ENCODE assay signal across 21 cellular contexts in genomic region chr5:17424674-17425073, GRCh38.
DNase-seq lines count a peak whose midpoint lies in the region; ATAC-seq, FAIRE-seq and TF ChIP-seq lines count a peak whose summit lies in the region.
"Had no signal": no experiment of that assay in that cellular context is flagged by ENCODE, and none has a peak within 500 bp of the region (broad histone marks: within the 10 kb centered on the region; RNA-seq: fewer than 3 reads in every experiment).

No MANE protein-coding gene starts in this region.

- no peak overlapping the region for H3K9ac ChIP-seq in MM.1S (ENCODE audit: low read length)
- H3K9ac ChIP-seq in H1 (replicated peaks in 1 of 4; ENCODE audit: extremely low read depth in 1 of 4, low read depth in 3 of 4, low read length in 3 of 4), result no peak overlapping the region
- H3K9ac ChIP-seq: BLaER1 had no signal

- H3K14ac ChIP-seq in H1 (ENCODE audit: insufficient read length), result no peak overlapping the region

- H3K4me1 ChIP-seq in GM23338 (ENCODE audit: insufficient read depth) (peaks cover 23% of the 10 kb centered on the region), MM.1S (ENCODE audit: low read length) (peaks cover 19% of the 10 kb centered on the region), H1 (replicated peaks in 1 of 4; ENCODE audit: control insufficient read depth in 3 of 4, insufficient read depth in 4 of 4, low read length in 3 of 4) (peaks cover 0 to 3% (median 1%) of the 10 kb centered on the region in 4 experiments; a peak in 2 of 7 replicates)

- no peaks in the 10 kb centered on the region for H3K27me3 ChIP-seq in GM23338 (ENCODE audit: insufficient read depth)
- H3K27me3 ChIP-seq in MM.1S (replicated peaks; ENCODE audit: insufficient read depth, low read length), result peaks cover 21% of the 10 kb centered on the region; the same call in 1 of the 2 replicates
- no peaks in the 10 kb centered on the region for H3K27me3 ChIP-seq in H1 (replicated peaks in 1 of 4; ENCODE audit: control insufficient read depth in 3 of 4, extremely low read depth in 1 of 4, insufficient read depth in 3 of 4, low read length in 3 of 4)
- H3K27me3 ChIP-seq: BLaER1 had no signal

- no peak for DNase-seq in GM23338 (ENCODE audit: low spot score)
- DNase-seq in MM.1S, result no peak
- no peak for DNase-seq in H1 (ENCODE audit: low read depth in 1 of 2, low spot score in 2 of 2)
- DNase-seq in NCI-H82 treated with DMSO at 0.1 percent for 48 hours (lab: John Stamatoyannopoulos, UW; ENCODE audit: unreplicated experiment), result no peak
- DNase-seq in progenitor cell of endocrine pancreas (ENCODE audit: low spot score, unreplicated experiment), result no peak
- DNase-seq in NCI-H1930 (lab: John Stamatoyannopoulos, UW), result no peak
- DNase-seq: CD4-positive, CD25-positive, alpha-beta regulatory T cell; CD8-positive, alpha-beta memory T cell; DMS 273 treated with DMSO at 0.1 percent for 48 hours; DMS79; EL; GDM1; GOT3; H7; HCEC 1CT had no signal

- no peak overlapping the region for H4K5ac ChIP-seq in H1 (ENCODE audit: insufficient read length, low read depth, low read length)

- no peak overlapping the region for H3K23ac ChIP-seq in H1 (ENCODE audit: insufficient read length)

- TF ChIP-seq POLR2A in H1 (IDR thresholded peaks at IDR 0.05; ENCODE audit: control extremely low read depth in 1 of 2, low read depth in 2 of 2, low read length in 2 of 2), result no peak

- H3K9me3 Mint-ChIP-seq in GM23338 (no peaks in the 10 kb centered on the region), progenitor cell of endocrine pancreas (ENCODE audit: low read depth) (no peaks in the 10 kb centered on the region)

- no peaks in the 10 kb centered on the region for H3K79me1 ChIP-seq in H1 (ENCODE audit: low read depth, low read length)

- H3K36me3 Mint-ChIP-seq in GM23338 (ENCODE audit: low read depth), result no peaks in the 10 kb centered on the region
- H3K36me3 Mint-ChIP-seq in progenitor cell of endocrine pancreas (ENCODE audit: insufficient read depth), result no peaks in the 10 kb centered on the region
- H3K36me3 Mint-ChIP-seq: CD4-positive, CD25-positive, alpha-beta regulatory T cell; CD8-positive, alpha-beta memory T cell had no signal

- TF ChIP-seq EP300 in H1 (IDR thresholded peaks at IDR 0.05; ENCODE audit: borderline replicate concordance in 1 of 2, low read depth in 2 of 2, low read length in 2 of 2), result no peak

- no peak overlapping the region for H3K56ac ChIP-seq in H1 (replicated peaks; ENCODE audit: insufficient read length, low read depth, low read length)

- H2AFZ ChIP-seq in GM23338 (peak overlapping the region; percentile 38; the same call in 1 of the 2 replicates), MM.1S (ENCODE audit: low read length) (no peak overlapping the region), H1 (ENCODE audit: low read length) (0 out of 2 replicates have a peak overlapping the region, but pooled peaks have one; percentile 11)

- H2AK5ac ChIP-seq in H1 (ENCODE audit: low read depth, low read length), result no peak overlapping the region

- H3K27ac ChIP-seq in GM23338 (ENCODE audit: low read depth) (no peak overlapping the region), MM.1S (ENCODE audit: low read length) (no peak overlapping the region), H1 (ENCODE audit: low read depth, low read length) (no peak overlapping the region)
- H3K27ac ChIP-seq: BLaER1, C4-2B had no signal

- H4K8ac ChIP-seq in H1 (ENCODE audit: extremely low read depth, insufficient read depth, low read length), result no peak overlapping the region

- H3K4me3 ChIP-seq in GM23338, result no peak overlapping the region
- no peak overlapping the region for H3K4me3 ChIP-seq in MM.1S (ENCODE audit: low read length)
- H3K4me3 ChIP-seq in H1 (ENCODE audit: extremely low read depth in 1 of 4, insufficient read depth in 2 of 4, low read depth in 3 of 4, low read length in 4 of 4), result no peak overlapping the region
- H3K4me3 ChIP-seq: BLaER1, GM12878 had no signal

- peaks cover 23% of the 10 kb centered on the region for H3K4me1 Mint-ChIP-seq in GM23338
- no peaks in the 10 kb centered on the region for H3K4me1 Mint-ChIP-seq in progenitor cell of endocrine pancreas (ENCODE audit: low read depth)
- H3K4me1 Mint-ChIP-seq: CD4-positive, CD25-positive, alpha-beta regulatory T cell; CD8-positive, alpha-beta memory T cell had no signal

- peak overlapping the region; percentile 23; the same call in 1 of the 2 replicates for H2BK20ac ChIP-seq in H1 (ENCODE audit: low read length)

- H3K18ac ChIP-seq in H1 (ENCODE audit: extremely low read depth, low read length), result no peak overlapping the region

- H3K27ac Mint-ChIP-seq in GM23338 (no peak overlapping the region), progenitor cell of endocrine pancreas (no peak overlapping the region)
- H3K27ac Mint-ChIP-seq: B cell; CD4-positive, CD25-positive, alpha-beta regulatory T cell; CD8-positive, alpha-beta memory T cell had no signal

- no peak overlapping the region for H2BK120ac ChIP-seq in H1 (replicated peaks; ENCODE audit: low read depth, low read length)

- no peak for TF ChIP-seq RAD21 in H1 (IDR thresholded peaks at IDR 0.05 in 1 of 2, conservative IDR thresholded peaks at IDR 0.05 in 1 of 2; ENCODE audit: low read depth in 2 of 2, low read length in 2 of 2)

- H3K36me3 ChIP-seq in GM23338 (ENCODE audit: insufficient read depth) (no peaks in the 10 kb centered on the region), MM.1S (replicated peaks; ENCODE audit: insufficient read depth, low read length) (no peaks in the 10 kb centered on the region), H1 (ENCODE audit: control insufficient read depth in 2 of 4, insufficient read depth in 4 of 4, low read length in 3 of 4) (no peaks in the 10 kb centered on the region)
- H3K36me3 ChIP-seq: BLaER1 had no signal

- CTCF ChIA-PET in H1 (lab: Charles Lee; ENCODE audit: partially characterized antibody), result interaction anchor here (0.5 to 1.0 kb wide), 2 partner anchors 23 to 170 kb away, joined by 3 to 4 read pairs; no protein-coding TSS in a partner anchor

- no peak for TF ChIP-seq CTCF in GM23338 (conservative IDR thresholded peaks at IDR 0.05; ENCODE audit: low read depth in 2 of 2)
- TF ChIP-seq CTCF in MM.1S (IDR thresholded peaks at IDR 0.05; ENCODE audit: low read length), result no peak
- no peak for TF ChIP-seq CTCF in H1 (IDR thresholded peaks at IDR 0.05; ENCODE audit: control extremely low read depth in 1 of 3, insufficient read depth in 1 of 3, low read depth in 1 of 3, low read length in 3 of 3)
- TF ChIP-seq CTCF in progenitor cell of endocrine pancreas (IDR thresholded peaks at IDR 0.05; ENCODE audit: unreplicated experiment), result no peak

- POLR2A ChIA-PET in H1 (lab: Charles Lee; ENCODE audit: partially characterized antibody), result no interaction called here

- peak; percentile 24; the same call in 1 of the 3 replicates for ATAC-seq in GM23338

- no peaks in the 10 kb centered on the region for H3K23me2 ChIP-seq in H1 (ENCODE audit: low read depth, low read length)

- H2BK15ac ChIP-seq in H1 (ENCODE audit: low read length), result no peak overlapping the region

- H3K4me2 ChIP-seq in GM23338 (no peak overlapping the region), MM.1S (ENCODE audit: low read depth, low read length) (peak overlapping the region; percentile 51; the same call in 1 of the 2 replicates), H1 (ENCODE audit: insufficient read depth in 1 of 2, low read depth in 2 of 2, low read length in 2 of 2) (no peak overlapping the region)

- WGBS in H1 (ENCODE audit: extremely low coverage in 1 of 2, insufficient coverage in 1 of 2, insufficient read length in 1 of 2, insufficient replicate concordance in 2 of 2, low coverage in 1 of 2, low lambda C conversion rate in 2 of 2, missing lambda C conversion rate in 1 of 2), 2 experiments, result 87% methylated on average over 12 of the region's 12 CpGs; no CpG with 5 or more reads in 1 of the 2 experiments

- no peak for FAIRE-seq in H1 (lab: Jason Lieb, UNC)
- FAIRE-seq: D721Med, GM18507 had no signal

- H2BK5ac ChIP-seq in H1 (ENCODE audit: low read depth, low read length), result no peak overlapping the region

- H3K4me3 Mint-ChIP-seq in GM23338 (no peak overlapping the region), progenitor cell of endocrine pancreas (ENCODE audit: low read depth) (no peak overlapping the region)
- H3K4me3 Mint-ChIP-seq: B cell; CD4-positive, CD25-positive, alpha-beta regulatory T cell; CD8-positive, alpha-beta memory T cell had no signal

- no peaks in the 10 kb centered on the region for H4K20me1 ChIP-seq in GM23338 (replicated peaks; ENCODE audit: insufficient read depth)
- no peaks in the 10 kb centered on the region for H4K20me1 ChIP-seq in MM.1S (ENCODE audit: insufficient read depth, low read length)
- H4K20me1 ChIP-seq in H1 (replicated peaks in 1 of 2; ENCODE audit: control insufficient read depth in 1 of 2, insufficient read depth in 2 of 2, low read length in 2 of 2), result no peaks in the 10 kb centered on the region
- H4K20me1 ChIP-seq: BLaER1 had no signal

- no peak overlapping the region for H4K91ac ChIP-seq in H1 (replicated peaks; ENCODE audit: insufficient read length, low read length)

- H3K4ac ChIP-seq in H1 (replicated peaks; ENCODE audit: insufficient read length, low read depth, low read length), result no peak overlapping the region

- H3K9me2 ChIP-seq in GM23338 (ENCODE audit: insufficient read depth) (peaks cover 2% of the 10 kb centered on the region; the same call in 1 of the 2 replicates), MM.1S (replicated peaks; ENCODE audit: insufficient read depth, low read length) (no peaks in the 10 kb centered on the region)

- H3K27me3 Mint-ChIP-seq in GM23338 (ENCODE audit: insufficient read depth, low read depth, poor library complexity) (peaks cover 4% of the 10 kb centered on the region), progenitor cell of endocrine pancreas (no peaks in the 10 kb centered on the region)
- H3K27me3 Mint-ChIP-seq: B cell; CD8-positive, alpha-beta memory T cell had no signal

- H2BK12ac ChIP-seq in H1 (ENCODE audit: low read depth, low read length), result no peak overlapping the region

- no peaks in the 10 kb centered on the region for H3K79me2 ChIP-seq in GM23338 (replicated peaks; ENCODE audit: insufficient read depth)
- H3K79me2 ChIP-seq in MM.1S (ENCODE audit: low read length), result no peaks in the 10 kb centered on the region
- H3K79me2 ChIP-seq in H1 (ENCODE audit: control insufficient read depth in 1 of 2, insufficient read depth in 2 of 2, low read length in 2 of 2), result no peaks in the 10 kb centered on the region

- H3F3A ChIP-seq in GM23338 (replicated peaks; ENCODE audit: low read depth) (no peaks in the 10 kb centered on the region), MM.1S (ENCODE audit: insufficient read depth, low read length) (peaks cover 14% of the 10 kb centered on the region; the same call in 1 of the 2 replicates)

- no peaks in the 10 kb centered on the region for H3K9me3 ChIP-seq in MM.1S (replicated peaks; ENCODE audit: insufficient read depth, low read length)
- H3K9me3 ChIP-seq in H1 (ENCODE audit: insufficient read depth in 2 of 2, low read depth in 1 of 2, low read length in 1 of 2), result no peaks in the 10 kb centered on the region
- H3K9me3 ChIP-seq: BLaER1 had no signal

TF ChIP-seq in H1, 55 proteins besides CTCF, POLR2A, EP300 and RAD21 (continues in another document):
- TF ChIP-seq PHF8 (conservative IDR thresholded peaks at IDR 0.05; ENCODE audit: low read depth, low read length), result no peak
- no peak for TF ChIP-seq CREB1 (IDR thresholded peaks at IDR 0.05)
- no peak for TF ChIP-seq BACH1 (IDR thresholded peaks at IDR 0.05; ENCODE audit: low read length)
- TF ChIP-seq POU5F1 (IDR thresholded peaks at IDR 0.05; ENCODE audit: low read depth, low read length), result no peak
